8 cellular contexts compared by ENCODE assay signal in genomic region chr2:239143858-239144712, GRCh38.
DNase-seq lines count a peak whose midpoint lies in the region; FAIRE-seq and TF ChIP-seq lines count a peak whose summit lies in the region.

No MANE protein-coding gene starts in this region.

- DNase-seq in A673 (ENCODE audit: low spot score) (peak; percentile 53), G401 (ENCODE audit: low spot score) (peak; percentile 42), NT2/D1 (ENCODE audit: low read depth, low spot score) (peak; percentile 40), brain microvascular endothelial cell (peak; percentile 25), kidney (no peak), NCI-H774 (lab: John Stamatoyannopoulos, UW) (no peak), DMS79 treated with DMSO at 0.1 percent for 48 hours (lab: John Stamatoyannopoulos, UW) (no peak)
- peak; percentile 24 for DNase-seq in stimulated activated CD4-positive, alpha-beta T cell treated with anti-CD3 and anti-CD28 coated beads, Interleukin-4, amount 100 ng/mL, for 24 hours

- BruUV-seq in A673 (replicated peaks; lab: Mats Ljungman, UMichigan), result no TSS peak

- no peak overlapping the region for H3K9ac ChIP-seq in NT2/D1 (ENCODE audit: insufficient read length, low read depth)
- H3K9ac ChIP-seq in kidney (ENCODE audit: low read length in 2 of 2), result no peak overlapping the region

- H3K4me3 ChIP-seq in A673 (ENCODE audit: low read depth, low read length, poor library complexity, severe bottlenecking), result no peak overlapping the region
- no peak overlapping the region for H3K4me3 ChIP-seq in NT2/D1 (ENCODE audit: insufficient read length, low read depth)
- no peak overlapping the region for H3K4me3 ChIP-seq in brain microvascular endothelial cell (ENCODE audit: low read depth, low read length)
- H3K4me3 ChIP-seq in kidney (ENCODE audit: low read length in 2 of 2), result no peak overlapping the region

- intact Hi-C loops in A673 (cut with micrococcal nuclease; ENCODE audit: unreplicated experiment), result no loop called here
- intact Hi-C loops in kidney (cut with DNase I), result no loop called here

- H3K27me3 ChIP-seq in A673 (replicated peaks; ENCODE audit: insufficient read depth, low read depth, low read length, poor library complexity) (no peaks in the 10 kb centered on the region), NT2/D1 (ENCODE audit: insufficient read depth, insufficient read length) (no peaks in the 10 kb centered on the region), brain microvascular endothelial cell (replicated peaks) (no peaks in the 10 kb centered on the region)

- FAIRE-seq in kidney (lab: Jason Lieb, UNC), result no peak

- H3K4me1 ChIP-seq in A673 (ENCODE audit: insufficient read depth, low read length, poor library complexity, severe bottlenecking), result no peaks in the 10 kb centered on the region
- peaks cover 9% of the 10 kb centered on the region for H3K4me1 ChIP-seq in NT2/D1 (ENCODE audit: insufficient read depth, insufficient read length)
- no peaks in the 10 kb centered on the region for H3K4me1 ChIP-seq in kidney (ENCODE audit: control insufficient read depth in 1 of 2, insufficient read depth in 1 of 2, low read depth in 1 of 2, low read length in 2 of 2)

- in situ Hi-C loops in G401 (cut with HindIII; ENCODE audit: low sequenced_read_pairs) (no loop called here), brain microvascular endothelial cell (cut with HindIII; ENCODE audit: low pct_ligation_motif_present, low sequenced_read_pairs) (no loop called here)

- TF ChIP-seq CTCF in A673 (conservative IDR thresholded peaks at IDR 0.05; ENCODE audit: low read depth, low read length), result peak; percentile 79
- peak; percentile 85 for TF ChIP-seq CTCF in brain microvascular endothelial cell (IDR thresholded peaks at IDR 0.05; ENCODE audit: low read depth, low read length, missing control alignments)
- TF ChIP-seq CTCF in kidney (IDR thresholded peaks at IDR 0.05; ENCODE audit: borderline replicate concordance, extremely low read depth, insufficient read depth), result peak; percentile 43

- no peaks in the 10 kb centered on the region for H3K36me3 ChIP-seq in A673 (ENCODE audit: insufficient read depth, low read length, poor library complexity, severe bottlenecking)
- H3K36me3 ChIP-seq in NT2/D1 (ENCODE audit: insufficient read depth, insufficient read length, low read length), result peaks cover 36% of the 10 kb centered on the region
- no peaks in the 10 kb centered on the region for H3K36me3 ChIP-seq in brain microvascular endothelial cell (replicated peaks)
- peaks cover 3 to 13% of the 10 kb centered on the region in 2 donors for H3K36me3 ChIP-seq in kidney (ENCODE audit: control insufficient read depth in 1 of 2, insufficient read depth in 2 of 2, low read length in 2 of 2)

- POLR2A ChIA-PET in A673 (lab: Charles Lee; ENCODE audit: low non-redundant PET), result no interaction called here

- no peaks in the 10 kb centered on the region for H3K9me3 ChIP-seq in A673 (ENCODE audit: low read depth, low read length, poor library complexity, severe bottlenecking)
- H3K9me3 ChIP-seq in NT2/D1 (ENCODE audit: insufficient read depth, low read length), result no peaks in the 10 kb centered on the region
- H3K9me3 ChIP-seq in kidney (ENCODE audit: control insufficient read depth in 1 of 2, low read length in 2 of 2), result no peaks in the 10 kb centered on the region

- CTCF ChIA-PET in A673 (lab: Charles Lee), result no interaction called here

- H3K27ac ChIP-seq in A673 (ENCODE audit: low read depth, low read length, poor library complexity, severe bottlenecking) (no peak overlapping the region), brain microvascular endothelial cell (no peak overlapping the region), kidney (ENCODE audit: low read depth in 2 of 2, low read length in 2 of 2) (no peak overlapping the region)

Comparison
In these comparisons a context has a peak if more than half of its experiments do, and no peak if none do; other contexts are left out.
1. DNase-seq: peak in A673 (single experiment), G401 (single experiment), NT2/D1 (single experiment), brain microvascular endothelial cell (single experiment) and stimulated activated CD4-positive, alpha-beta T cell treated with anti-CD3 and anti-CD28 coated beads, Interleukin-4, amount 100 ng/mL, for 24 hours (single experiment); none in kidney (single experiment), NCI-H774 (single experiment) and DMS79 treated with DMSO at 0.1 percent for 48 hours (single experiment).
2. Peak in every context shown above with its lines, with median percentiles within 50 percentile points of each other: CTCF ChIP-seq.